ENCODE assay signal across 11 cellular contexts in the genomic region with DNA sequence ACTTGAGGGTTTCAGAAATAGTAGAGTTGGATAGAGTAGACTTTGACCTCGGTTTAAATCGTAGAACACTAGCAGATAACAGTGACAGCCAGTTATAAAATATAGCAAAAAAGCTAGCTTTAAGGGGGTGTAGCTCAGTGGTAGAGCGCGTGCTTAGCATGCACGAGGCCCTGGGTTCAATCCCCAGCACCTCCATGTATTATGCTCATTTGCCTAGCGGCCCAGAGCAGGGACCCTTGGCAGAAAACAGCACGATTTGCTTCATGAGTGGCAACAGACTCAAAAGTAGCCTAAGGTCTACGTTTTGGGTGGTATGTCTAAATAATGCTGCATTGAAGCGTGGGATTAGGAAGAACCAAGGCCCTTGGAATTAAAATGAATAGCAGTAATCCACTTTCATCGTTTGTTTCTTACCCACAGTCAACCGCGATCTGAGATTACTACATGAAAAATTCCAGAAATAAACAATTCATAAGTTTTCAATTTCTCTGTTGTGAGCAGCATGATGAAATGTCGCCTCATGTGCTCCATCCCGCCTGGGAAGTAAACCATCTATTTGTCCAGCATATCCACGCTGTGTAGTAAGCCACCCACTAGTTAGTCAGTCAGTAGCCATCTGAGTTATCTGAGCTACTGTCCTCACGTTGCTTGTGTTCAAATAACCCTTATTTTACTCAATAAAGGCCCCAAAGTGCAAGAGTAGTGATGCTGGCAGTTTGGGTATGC.
DNase-seq lines count a peak whose midpoint lies in the region; ATAC-seq, FAIRE-seq and TF ChIP-seq lines count a peak whose summit lies in the region.
"Had no signal": no experiment of that assay in that cellular context is flagged by ENCODE, and none has a peak within 500 bp of the region (broad histone marks: within the 10 kb centered on the region; RNA-seq: fewer than 3 reads in every experiment).

No MANE protein-coding gene starts in this region.

- peaks cover 37% of the 10 kb centered on the region for H3K27me3 Mint-ChIP-seq in activated CD8-positive, alpha-beta memory T cell treated with anti-CD3 and anti-CD28 coated beads, Interleukin-2, amount 10 ng/mL, durations not matched to agents 7 days and 5 days

- H3K27ac Mint-ChIP-seq in activated CD8-positive, alpha-beta memory T cell treated with anti-CD3 and anti-CD28 coated beads, Interleukin-2, amount 10 ng/mL, durations not matched to agents 7 days and 5 days: no peak overlapping the region

- DNase-seq in A549 (ENCODE audit: low read depth in 1 of 2, low spot score in 1 of 2) (peak; percentile 41 to 87), H4 (ENCODE audit: low spot score) (peak; percentile 62), PC-3 (peak; percentile 25), fibroblast of the aortic adventitia (ENCODE audit: low read depth) (peak; percentile 33), HTR-8/SVneo (ENCODE audit: insufficient read length, low spot score) (no peak), NCI-H774 (lab: John Stamatoyannopoulos, UW) (no peak)
- no peak for DNase-seq in effector CD4-positive, alpha-beta T cell
- DNase-seq in activated CD8-positive, alpha-beta memory T cell treated with anti-CD3 and anti-CD28 coated beads, Interleukin-2, amount 10 ng/mL, durations not matched to agents 7 days and 5 days: no peak
- DNase-seq: activated CD4-positive, alpha-beta T cell treated with anti-CD3 and anti-CD28 coated beads, Interleukin-2, amount 50 U/mL, for 4 hours; NCI-H187 treated with DMSO at 0.1 percent for 48 hours had no signal

- POLR2A ChIA-PET in A549 (lab: Yijun Ruan, JAX) (interaction anchor here (0.9 to 1.0 kb wide), 2 partner anchors 10 to 62 kb away, joined by 3 to 4 read pairs; no protein-coding TSS in a partner anchor), PC-3 (lab: Charles Lee; ENCODE audit: unreplicated experiment) (interaction anchor here (0.6 kb wide), 1 partner anchor 1963 kb away, joined by 3 read pairs; no protein-coding TSS in a partner anchor)

- H3K4me3 ChIP-seq in A549 (peak overlapping the region; percentile 71), PC-3 (ENCODE audit: low read length) (no peak overlapping the region), fibroblast of the aortic adventitia (ENCODE audit: low read depth, low read length) (no peak overlapping the region)

- H3K4me2 ChIP-seq in A549: peak overlapping the region; percentile 76
- no peak overlapping the region for H3K4me2 ChIP-seq in PC-3 (ENCODE audit: low read length)

- FAIRE-seq in A549 (lab: Jason Lieb, UNC) (no peak), HTR-8/SVneo (lab: Jason Lieb, UNC) (no peak)
- FAIRE-seq: endometrium had no signal

- TF ChIP-seq POLR2A in A549 (IDR thresholded peaks at IDR 0.05; ENCODE audit: low read length): no peak

- H3F3A ChIP-seq in PC-3 (ENCODE audit: low read length, unreplicated experiment): no peaks in the 10 kb centered on the region

- TF ChIP-seq CTCF in A549 (IDR thresholded peaks at IDR 0.05) (no peak), PC-3 (conservative IDR thresholded peaks at IDR 0.05; ENCODE audit: low read depth, low read length) (no peak), fibroblast of the aortic adventitia (IDR thresholded peaks at IDR 0.05; ENCODE audit: insufficient read depth, low read length) (no peak)

- peaks cover 2% of the 10 kb centered on the region for H3K36me3 Mint-ChIP-seq in activated CD8-positive, alpha-beta memory T cell treated with anti-CD3 and anti-CD28 coated beads, Interleukin-2, amount 10 ng/mL, durations not matched to agents 7 days and 5 days

- no peak overlapping the region for H3K9ac ChIP-seq in PC-3 (ENCODE audit: low read length)

- peak; percentile 94 to 96 for ATAC-seq in A549
- ATAC-seq in PC-3: no peak
- no peak for ATAC-seq in activated CD8-positive, alpha-beta memory T cell treated with anti-CD3 and anti-CD28 coated beads, Interleukin-2, amount 10 ng/mL, durations not matched to agents 7 days and 5 days

- H3K79me2 ChIP-seq in PC-3 (ENCODE audit: low read length): no peaks in the 10 kb centered on the region

- H2AFZ ChIP-seq in PC-3 (ENCODE audit: low read length): no peak overlapping the region

- CTCF ChIA-PET in A549 (lab: Yijun Ruan, JAX) (interaction anchor here (0.7 kb wide), 1 partner anchor 37 kb away, joined by 4 read pairs; no protein-coding TSS in a partner anchor), PC-3 (lab: Charles Lee) (no interaction called here)
- CTCF ChIA-PET in activated CD8-positive, alpha-beta memory T cell treated with anti-CD3 and anti-CD28 coated beads, Interleukin-2, amount 10 ng/mL, durations not matched to agents 7 days and 5 days (lab: Charles Lee): no interaction called here

- TF ChIP-seq EP300 in A549 (IDR thresholded peaks at IDR 0.05): no peak

- no peaks in the 10 kb centered on the region for H4K20me1 ChIP-seq in PC-3 (ENCODE audit: low read length)

- intact Hi-C loops in PC-3 (cut with micrococcal nuclease): no loop called here

- no peaks in the 10 kb centered on the region for H3K9me2 ChIP-seq in PC-3 (replicated peaks; ENCODE audit: low read length)

- no TSS peak for BruUV-seq in PC-3 (replicated peaks; lab: Mats Ljungman, UMichigan)

- H3K27me3 ChIP-seq in PC-3 (ENCODE audit: low read length): no peaks in the 10 kb centered on the region

- no peak overlapping the region for H3K4me3 Mint-ChIP-seq in activated CD8-positive, alpha-beta memory T cell treated with anti-CD3 and anti-CD28 coated beads, Interleukin-2, amount 10 ng/mL, durations not matched to agents 7 days and 5 days

- H3K9me3 ChIP-seq in A549 (peaks cover 15% of the 10 kb centered on the region), PC-3 (ENCODE audit: low read length) (no peaks in the 10 kb centered on the region)

- H3K27ac ChIP-seq in A549 (peak overlapping the region; percentile 66 to 83), PC-3 (ENCODE audit: low read length) (no peak overlapping the region)

- H3K36me3 ChIP-seq in PC-3 (ENCODE audit: low read depth, low read length): no peaks in the 10 kb centered on the region; the same call in 1 of the 2 replicates

- H3K4me1 Mint-ChIP-seq in activated CD8-positive, alpha-beta memory T cell treated with anti-CD3 and anti-CD28 coated beads, Interleukin-2, amount 10 ng/mL, durations not matched to agents 7 days and 5 days: peaks cover 9% of the 10 kb centered on the region

- H3K9me3 Mint-ChIP-seq in activated CD8-positive, alpha-beta memory T cell treated with anti-CD3 and anti-CD28 coated beads, Interleukin-2, amount 10 ng/mL, durations not matched to agents 7 days and 5 days (ENCODE audit: low read depth): peaks cover 12% of the 10 kb centered on the region

- TF ChIP-seq RAD21 in A549 (conservative IDR thresholded peaks at IDR 0.05 in 1 of 2, IDR thresholded peaks at IDR 0.05 in 1 of 2): no peak; a peak in 1 of 5 replicates

- WGBS in A549 (ENCODE audit: missing lambda C conversion rate): 5% methylated on average over 16 of the region's 16 CpGs

- 0 out of 3 replicates have a peak, but pooled peaks cover 3% of the 10 kb centered on the region for H3K4me1 ChIP-seq in A549
- H3K4me1 ChIP-seq in PC-3 (ENCODE audit: insufficient read depth, low read length): peaks cover 3% of the 10 kb centered on the region; the same call in 1 of the 2 replicates

TF ChIP-seq in A549, 52 proteins besides CTCF, POLR2A, EP300 and RAD21:
- TF ChIP-seq, protein P1, sequence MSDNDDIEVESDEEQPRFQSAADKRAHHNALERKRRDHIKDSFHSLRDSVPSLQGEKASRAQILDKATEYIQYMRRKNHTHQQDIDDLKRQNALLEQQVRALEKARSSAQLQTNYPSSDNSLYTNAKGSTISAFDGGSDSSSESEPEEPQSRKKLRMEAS (IDR thresholded peaks at IDR 0.05): peak; percentile 71
- TF ChIP-seq, protein P2, sequence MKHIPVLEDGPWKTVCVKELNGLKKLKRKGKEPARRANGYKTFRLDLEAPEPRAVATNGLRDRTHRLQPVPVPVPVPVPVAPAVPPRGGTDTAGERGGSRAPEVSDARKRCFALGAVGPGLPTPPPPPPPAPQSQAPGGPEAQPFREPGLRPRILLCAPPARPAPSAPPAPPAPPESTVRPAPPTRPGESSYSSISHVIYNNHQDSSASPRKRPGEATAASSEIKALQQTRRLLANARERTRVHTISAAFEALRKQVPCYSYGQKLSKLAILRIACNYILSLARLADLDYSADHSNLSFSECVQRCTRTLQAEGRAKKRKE (CRISPR knock-in tag; IDR thresholded peaks at IDR 0.05; ENCODE audit: low read depth): no peak
- 0 out of 2 replicates have a peak, but pooled peaks have one; percentile 24 for TF ChIP-seq HOXB5 (CRISPR knock-in tag; IDR thresholded peaks at IDR 0.05)
- peak; percentile 17; the same call in 1 of the 3 replicates for TF ChIP-seq SMC3 (IDR thresholded peaks at IDR 0.05)
- TF ChIP-seq ESRRA (IDR thresholded peaks at IDR 0.05; ENCODE audit: borderline replicate concordance, low read length): 0 out of 2 replicates have a peak, but pooled peaks have one; percentile 5
- TF ChIP-seq E2F6 (IDR thresholded peaks at IDR 0.05; ENCODE audit: borderline replicate concordance, low read depth): peak; percentile 5; the same call in 1 of the 2 replicates
- no peak for TF ChIP-seq ZNF302 (CRISPR knock-in tag; IDR thresholded peaks at IDR 0.05)
- peak; percentile 74; the same call in 1 of the 2 replicates for TF ChIP-seq MYC (IDR thresholded peaks at IDR 0.05; ENCODE audit: borderline replicate concordance, low read length)
- no peak for TF ChIP-seq TFCP2L1 (CRISPR knock-in tag; IDR thresholded peaks at IDR 0.05)
- TF ChIP-seq EHMT2 (IDR thresholded peaks at IDR 0.05; ENCODE audit: low read depth): no peak
- TF ChIP-seq SREBF2 (IDR thresholded peaks at IDR 0.05): peak; percentile 66
- 0 out of 4 replicates have a peak, but pooled peaks of 1 of the 2 experiments have one; percentile 20 for TF ChIP-seq CEBPB (IDR thresholded peaks at IDR 0.05)
- TF ChIP-seq, protein P3, sequence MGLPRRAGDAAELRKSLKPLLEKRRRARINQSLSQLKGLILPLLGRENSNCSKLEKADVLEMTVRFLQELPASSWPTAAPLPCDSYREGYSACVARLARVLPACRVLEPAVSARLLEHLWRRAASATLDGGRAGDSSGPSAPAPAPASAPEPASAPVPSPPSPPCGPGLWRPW (IDR thresholded peaks at IDR 0.05): no peak

Comparison
In these comparisons a context has a peak if more than half of its experiments do, and no peak if none do; other contexts are left out.
1. ATAC-seq: peak in A549 (2 of 2); none in PC-3 (single experiment) and activated CD8-positive, alpha-beta memory T cell treated with anti-CD3 and anti-CD28 coated beads, Interleukin-2, amount 10 ng/mL, durations not matched to agents 7 days and 5 days (single experiment).
2. DNase-seq: peak in A549 (2 of 2), H4 (single experiment), PC-3 (single experiment) and fibroblast of the aortic adventitia (single experiment); none in HTR-8/SVneo (single experiment), NCI-H774 (single experiment), effector CD4-positive, alpha-beta T cell (single experiment) and activated CD8-positive, alpha-beta memory T cell treated with anti-CD3 and anti-CD28 coated beads, Interleukin-2, amount 10 ng/mL, durations not matched to agents 7 days and 5 days (single experiment).